In the genomic region with DNA sequence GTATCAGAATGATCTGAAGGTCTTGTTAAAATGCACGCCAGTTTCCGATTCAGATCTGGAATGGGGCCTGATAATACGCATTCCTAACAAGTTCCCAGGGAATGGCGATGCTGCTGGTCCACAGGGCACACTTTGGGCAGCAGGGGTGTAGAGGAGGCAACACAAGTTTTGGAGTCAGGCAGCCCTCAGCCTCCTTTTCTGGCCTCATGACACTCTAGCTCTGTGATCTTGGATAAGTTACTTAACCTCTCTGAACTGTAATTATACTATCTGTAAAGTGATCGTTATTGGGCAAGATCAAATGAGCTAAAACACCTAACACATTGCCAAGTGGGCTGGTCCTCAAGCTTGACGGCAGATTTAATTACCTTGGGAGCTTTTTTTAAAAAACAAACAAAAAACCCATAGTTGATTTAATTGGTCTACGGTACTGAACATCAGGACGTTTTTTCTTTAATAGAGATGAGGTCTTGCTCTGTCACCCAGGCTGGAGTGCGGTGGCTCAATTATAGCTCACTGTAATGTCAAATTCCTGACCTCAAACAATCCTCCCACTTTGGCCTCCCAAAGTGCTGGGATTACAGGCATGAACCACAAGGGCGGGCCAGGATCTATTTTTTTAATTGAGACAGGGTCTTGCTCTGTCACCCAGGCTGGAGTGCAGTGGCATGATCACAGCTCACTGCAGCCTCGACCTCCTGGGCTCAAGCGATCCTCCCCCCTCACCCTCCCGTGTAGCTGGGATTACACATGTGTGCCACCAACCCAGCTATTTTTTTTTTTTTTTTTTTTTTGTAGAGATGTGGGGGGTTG, we compare ENCODE assay signal across 23 cellular contexts. TPM values are rescaled to one million over a fixed set of nuclear protein-coding genes. Genes with fewer than 3 reads are reported as not detected.
DNase-seq lines count a peak whose midpoint lies in the region; ATAC-seq and TF ChIP-seq lines count a peak whose summit lies in the region.
"Had no signal": no experiment of that assay in that cellular context is flagged by ENCODE, and none has a peak within 500 bp of the region (broad histone marks: within the 10 kb centered on the region; RNA-seq: fewer than 3 reads in every experiment).

No MANE protein-coding gene starts in this region.

- TF ChIP-seq CTCF in brain (conservative IDR thresholded peaks at IDR 0.05) (no peak), neutrophil (IDR thresholded peaks at IDR 0.05) (no peak), Caco-2 (IDR thresholded peaks at IDR 0.05; ENCODE audit: insufficient read depth in 1 of 2, low read depth in 1 of 2, low read length in 1 of 2, severe bottlenecking in 1 of 2, unreplicated experiment in 1 of 2) (no peak)

- H3K36me3 Mint-ChIP-seq in brain (peaks cover 6% of the 10 kb centered on the region), Caco-2 (ENCODE audit: insufficient read depth, unreplicated experiment) (peaks cover 25% of the 10 kb centered on the region)
- no peaks in the 10 kb centered on the region for H3K36me3 Mint-ChIP-seq in T-helper 2 cell treated with Interferon-gamma antibody and Interleukin-4, amounts not matched to agents 5 μg/mL and 100 μg/mL, for 36 hours (ENCODE audit: low read depth)
- H3K36me3 Mint-ChIP-seq: CD8-positive, alpha-beta T cell had no signal

- H3K27ac ChIP-seq in BLaER1 = no peak overlapping the region
- H3K27ac ChIP-seq in neutrophil = peak overlapping the region; percentile 92
- H3K27ac ChIP-seq: ovary had no signal

- H3K4me3 ChIP-seq in BLaER1 (no peak overlapping the region), neutrophil (ENCODE audit: low read depth in 1 of 2, low read length in 1 of 2) (no peak overlapping the region), Caco-2 (ENCODE audit: low read depth, low read length) (no peak overlapping the region)
- H3K4me3 ChIP-seq: body of pancreas, ovary, uterus had no signal

- peak overlapping the region; percentile 96 for H3K4me2 ChIP-seq in BLaER1

- H3K27ac Mint-ChIP-seq in brain (peak overlapping the region in 3 of 5 experiments; percentile 9 to 65 (median 53)), Caco-2 (ENCODE audit: unreplicated experiment) (no peak overlapping the region)
- H3K27ac Mint-ChIP-seq in T-helper 2 cell treated with Interferon-gamma antibody and Interleukin-4, amounts not matched to agents 5 μg/mL and 100 μg/mL, for 36 hours = no peak overlapping the region
- H3K27ac Mint-ChIP-seq: activated B cell treated with CpG ODN at 0.5 μM for 24 hours; CD8-positive, alpha-beta T cell had no signal

- ATAC-seq in GM19023 (IDR thresholded peaks at IDR 0.05; ENCODE audit: unreplicated experiment) = no peak

- no TSS peak for BruUV-seq in Caco-2 (replicated peaks; lab: Mats Ljungman, UMichigan)

- H3K4me3 Mint-ChIP-seq in brain = peak overlapping the region in 1 of 5 experiments; percentile 16
- H3K4me3 Mint-ChIP-seq in Caco-2 (ENCODE audit: unreplicated experiment) = no peak overlapping the region
- H3K4me3 Mint-ChIP-seq in T-helper 2 cell treated with Interferon-gamma antibody and Interleukin-4, amounts not matched to agents 5 μg/mL and 100 μg/mL, for 36 hours = no peak overlapping the region

- no peaks in the 10 kb centered on the region for H3K36me3 ChIP-seq in BLaER1
- H3K36me3 ChIP-seq in neutrophil = peaks cover 4% of the 10 kb centered on the region
- no peaks in the 10 kb centered on the region for H3K36me3 ChIP-seq in Caco-2 (ENCODE audit: control insufficient read depth, insufficient read depth, low read length)
- H3K36me3 ChIP-seq: ovary, uterus had no signal

- H4K20me1 ChIP-seq in BLaER1 = no peaks in the 10 kb centered on the region

- DNase-seq in LoVo (ENCODE audit: low spot score) = peak; percentile 2
- no peak for DNase-seq in Caco-2
- no peak for DNase-seq in T-helper 2 cell treated with Interferon-gamma antibody and Interleukin-4, amounts not matched to agents 5 μg/mL and 100 μg/mL, for 36 hours (ENCODE audit: low spot score)
- no peak for DNase-seq in GF-D8 (lab: John Stamatoyannopoulos, UW)
- DNase-seq: activated B cell treated with CpG ODN at 0.5 μM for 24 hours; activated CD4-positive, alpha-beta T cell treated with anti-CD3 and anti-CD28 coated beads, Interleukin-2, amount 50 U/mL, for 4 hours; activated CD8-positive, alpha-beta memory T cell treated with anti-CD3 and anti-CD28 coated beads, Interleukin-2, amount 50 U/mL, for 4 hours; body of pancreas; CD8-positive, alpha-beta T cell; HCEC 1CT; Kasumi-1; mesenchymal stem cell; NCI-H1048; NCI-H187; NCI-H2227 treated with DMSO at 0.1 percent for 48 hours; NCI-H774; ovary; T-helper 2 cell had no signal

- no peaks in the 10 kb centered on the region for H3K9me3 ChIP-seq in BLaER1
- H3K9me3 ChIP-seq in neutrophil = no peaks in the 10 kb centered on the region
- no peaks in the 10 kb centered on the region for H3K9me3 ChIP-seq in Caco-2
- H3K9me3 ChIP-seq: body of pancreas, ovary, uterus had no signal

- H3K27me3 ChIP-seq in BLaER1 = no peaks in the 10 kb centered on the region; the same call in 1 of the 2 replicates
- no peaks in the 10 kb centered on the region for H3K27me3 ChIP-seq in neutrophil
- H3K27me3 ChIP-seq in Caco-2 (replicated peaks; ENCODE audit: control insufficient read depth, insufficient read depth, low read length) = no peaks in the 10 kb centered on the region
- H3K27me3 ChIP-seq: body of pancreas, ovary, uterus had no signal

- intact Hi-C loops in Caco-2 (cut with micrococcal nuclease; ENCODE audit: unreplicated experiment) = loop anchor here (2.0 kb wide), 2 partner anchors 19 to 43 kb away; no protein-coding TSS in a partner anchor

- H3K9me3 Mint-ChIP-seq in brain (peaks cover 0 to 3% (median 0%) of the 10 kb centered on the region in 5 experiments), Caco-2 (ENCODE audit: unreplicated experiment) (no peaks in the 10 kb centered on the region)
- no peaks in the 10 kb centered on the region for H3K9me3 Mint-ChIP-seq in T-helper 2 cell treated with Interferon-gamma antibody and Interleukin-4, amounts not matched to agents 5 μg/mL and 100 μg/mL, for 36 hours
- H3K9me3 Mint-ChIP-seq: activated B cell treated with CpG ODN at 0.5 μM for 24 hours; CD8-positive, alpha-beta T cell had no signal

- H3K9ac ChIP-seq in BLaER1 = no peak overlapping the region

- POLR2A ChIA-PET in Caco-2 (lab: Charles Lee) = interaction anchor here (0.5 to 1.6 kb wide), 8 partner anchors 10 to 129 kb away, joined by 3 to 9 read pairs (median 6); partner anchors contain the start of genes MRPS23 and VEZF1

- H3K4me1 Mint-ChIP-seq in brain (peaks cover 50% of the 10 kb centered on the region), Caco-2 (ENCODE audit: low read depth, unreplicated experiment) (peaks cover 29% of the 10 kb centered on the region)
- H3K4me1 Mint-ChIP-seq in T-helper 2 cell treated with Interferon-gamma antibody and Interleukin-4, amounts not matched to agents 5 μg/mL and 100 μg/mL, for 36 hours (ENCODE audit: low read depth) = peaks cover 7% of the 10 kb centered on the region

- peaks cover 69% of the 10 kb centered on the region for H3K4me1 ChIP-seq in BLaER1
- H3K4me1 ChIP-seq in neutrophil (ENCODE audit: control insufficient read depth in 1 of 2, insufficient read depth in 1 of 2, low read depth in 1 of 2, low read length in 1 of 2) = peaks cover 24 to 32% of the 10 kb centered on the region in 2 experiments
- H3K4me1 ChIP-seq in Caco-2 = peaks cover 32% of the 10 kb centered on the region

- CTCF ChIA-PET in Caco-2 (lab: Charles Lee) = interaction anchor here (0.6 to 3.1 kb wide), 12 partner anchors 8 to 147 kb away, joined by 3 to 23 read pairs (median 6); partner anchors contain the start of genes MRPS23, SRSF1 and VEZF1

- H3K27me3 Mint-ChIP-seq in brain (peaks cover 12% of the 10 kb centered on the region), Caco-2 (ENCODE audit: insufficient read depth, unreplicated experiment) (no peaks in the 10 kb centered on the region)
- H3K27me3 Mint-ChIP-seq in T-helper 2 cell treated with Interferon-gamma antibody and Interleukin-4, amounts not matched to agents 5 μg/mL and 100 μg/mL, for 36 hours (ENCODE audit: low read depth) = peaks cover 39% of the 10 kb centered on the region

RNA-seq across cellular contexts. Expression of gene MRPS23, which starts 10.0 kb away (rescaled TPM):
- 58.5 TPM for polyA plus RNA-seq in brain (ENCODE audit: insufficient read depth, low read depth, low replicate concordance)
- 72.9 and 75.1 TPM in 2 replicates for total RNA-seq in Caco-2 (2022)

Comparison
In these comparisons a context has a peak if more than half of its experiments do, and no peak if none do; other contexts are left out.
1. H3K27ac Mint-ChIP-seq: peak in brain (3 of 5); none in Caco-2 (single experiment) and T-helper 2 cell treated with Interferon-gamma antibody and Interleukin-4, amounts not matched to agents 5 μg/mL and 100 μg/mL, for 36 hours (single experiment).